8 cellular contexts compared by ENCODE assay signal in the genomic region with DNA sequence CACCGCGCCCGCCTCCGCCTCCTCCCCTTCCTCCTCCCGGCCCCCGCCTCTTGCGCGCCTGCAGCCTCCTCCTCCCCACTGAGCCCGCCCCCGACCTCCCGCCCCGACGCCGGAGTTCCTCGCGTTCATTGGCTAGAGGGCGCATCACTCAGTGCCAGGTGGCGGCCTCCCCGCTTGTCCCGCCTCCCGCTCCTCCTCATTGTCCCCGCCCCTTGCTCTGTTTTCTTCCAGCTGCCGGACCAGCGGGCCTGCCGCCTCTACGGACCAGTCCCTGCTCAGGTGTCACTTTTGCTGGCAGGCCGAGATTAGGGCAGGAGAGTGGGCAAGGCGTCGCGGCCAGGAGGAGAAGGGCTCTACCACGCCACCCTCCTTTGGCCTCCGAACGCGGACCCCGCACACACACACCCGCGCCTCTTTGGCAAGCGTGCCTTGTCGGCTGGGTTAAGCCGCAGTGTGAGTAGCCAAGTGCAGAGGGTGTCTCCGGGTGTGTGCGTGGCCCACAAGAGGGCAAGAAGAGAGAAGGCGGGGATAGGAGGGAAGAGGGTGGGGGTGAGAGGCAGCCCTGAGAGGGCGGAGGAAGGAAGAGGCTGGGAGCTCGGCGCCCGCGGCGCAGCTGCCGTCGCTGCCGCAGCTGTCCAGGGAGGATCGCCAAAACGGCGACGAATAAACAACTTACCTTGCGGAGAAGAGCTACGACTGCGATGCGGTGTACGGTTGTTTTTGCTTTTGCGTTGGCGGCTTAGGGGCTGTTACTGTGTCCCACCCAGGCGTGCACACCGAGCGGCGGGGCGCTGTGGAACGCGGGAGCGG. TPM values are rescaled to one million over a fixed set of nuclear protein-coding genes. Genes with fewer than 3 reads are reported as not detected.
DNase-seq lines count a peak whose midpoint lies in the region; ATAC-seq and TF ChIP-seq lines count a peak whose summit lies in the region.

No MANE protein-coding gene starts in this region.

- peak overlapping the region; percentile 91 to 95 for H3K27ac ChIP-seq in prostate gland
- peak overlapping the region; percentile 92 for H3K27ac ChIP-seq in urinary bladder (ENCODE audit: low read depth)

- no peaks in the 10 kb centered on the region for H3K9me3 ChIP-seq in prostate gland

- peak; percentile 79 for ATAC-seq in GM18498 (IDR thresholded peaks at IDR 0.05; ENCODE audit: unreplicated experiment)
- ATAC-seq in HG02885 (IDR thresholded peaks at IDR 0.05; ENCODE audit: poor library complexity, unreplicated experiment) = peak; percentile 84
- ATAC-seq in left ventricle myocardium superior = peak; percentile 94

- no peaks in the 10 kb centered on the region for H3K27me3 ChIP-seq in prostate gland (replicated peaks; ENCODE audit: insufficient read depth)

- DNase-seq in NCI-H146 treated with DMSO at 0.1 percent for 48 hours (lab: John Stamatoyannopoulos, UW; ENCODE audit: unreplicated experiment) (peak; percentile 52), T-helper 1 cell (peak; percentile 97 to 99 (median 99)), amygdala (lab: John Stamatoyannopoulos, UW) (peak; percentile 80 to 100 (median 99)), left ventricle myocardium superior (peak; percentile 99), prostate gland (ENCODE audit: low spot score) (peak; percentile 100)

- no peaks in the 10 kb centered on the region for H3K36me3 ChIP-seq in prostate gland
- H3K36me3 ChIP-seq in urinary bladder (ENCODE audit: insufficient read depth) = no peaks in the 10 kb centered on the region

- intact Hi-C loops in left ventricle myocardium superior (cut with micrococcal nuclease) (loop anchor here (10.0 kb wide), 1 partner anchor 153 kb away; no protein-coding TSS in a partner anchor), prostate gland (cut with DNase I) (loop anchor here (5.0 to 10.0 kb wide), 3 partner anchors 133 to 1253 kb away; no protein-coding TSS in a partner anchor)

- TF ChIP-seq CTCF in prostate gland (IDR thresholded peaks at IDR 0.05) = peak in 3 of 4 experiments; percentile 9 to 23 (median 22)

- H3K4me1 ChIP-seq in prostate gland (replicated peaks) = peaks cover 4% of the 10 kb centered on the region
- H3K4me1 ChIP-seq in urinary bladder (ENCODE audit: insufficient read depth) = no peaks in the 10 kb centered on the region

- TF ChIP-seq POLR2A in prostate gland (IDR thresholded peaks at IDR 0.05) = peak; percentile 82

- peak overlapping the region; percentile 86 to 89 for H3K4me3 ChIP-seq in prostate gland
- peak overlapping the region; percentile 99 for H3K4me3 ChIP-seq in urinary bladder (ENCODE audit: low read depth, low read length)

- 1% methylated on average over 69 of the region's 71 CpGs for WGBS in prostate gland
- WGBS in urinary bladder = under 1% methylated on average over 71 of the region's 71 CpGs

RNA-seq across cellular contexts. Expression of a gene that starts 0.4 kb away (rescaled TPM):
- total RNA-seq in left ventricle myocardium superior (20.1 TPM), prostate gland (100 to 1,000 TPM in 1 of 2 donors, 10 to 100 TPM in 1; 71.3 to 142 TPM), urinary bladder (79.8 TPM)
- polyA plus RNA-seq in urinary bladder = 21.2 TPM

Comparison
In these comparisons a context has a peak if more than half of its experiments do, and no peak if none do; other contexts are left out.
1. Peak in every context shown above with its lines: DNase-seq, ATAC-seq, H3K4me3 ChIP-seq and H3K27ac ChIP-seq.